In genomic region chr9:86660146-86660545, GRCh38 we compare ENCODE assay signal across 1 cellular context.
A peak's percentile ranks its signal among the peaks of the same experiment; 100 is the strongest.
TF ChIP-seq lines count a peak whose summit lies in the region.

No MANE protein-coding gene starts in this region.

TF ChIP-seq in SK-N-SH, 30 proteins besides CTCF, POLR2A, EP300 and RAD21 (continued from another document):
- TF ChIP-seq PBX3 (IDR thresholded peaks at IDR 0.05) (peak; percentile 53; the same call in 1 of the 2 replicates), TCF12 (IDR thresholded peaks at IDR 0.05) (peak; percentile 79), IRF3 (IDR thresholded peaks at IDR 0.05; ENCODE audit: low read depth, low read length) (no peak)
TF ChIP-seq in SK-N-SH: peak in this region for 4.
